In the genomic region with DNA sequence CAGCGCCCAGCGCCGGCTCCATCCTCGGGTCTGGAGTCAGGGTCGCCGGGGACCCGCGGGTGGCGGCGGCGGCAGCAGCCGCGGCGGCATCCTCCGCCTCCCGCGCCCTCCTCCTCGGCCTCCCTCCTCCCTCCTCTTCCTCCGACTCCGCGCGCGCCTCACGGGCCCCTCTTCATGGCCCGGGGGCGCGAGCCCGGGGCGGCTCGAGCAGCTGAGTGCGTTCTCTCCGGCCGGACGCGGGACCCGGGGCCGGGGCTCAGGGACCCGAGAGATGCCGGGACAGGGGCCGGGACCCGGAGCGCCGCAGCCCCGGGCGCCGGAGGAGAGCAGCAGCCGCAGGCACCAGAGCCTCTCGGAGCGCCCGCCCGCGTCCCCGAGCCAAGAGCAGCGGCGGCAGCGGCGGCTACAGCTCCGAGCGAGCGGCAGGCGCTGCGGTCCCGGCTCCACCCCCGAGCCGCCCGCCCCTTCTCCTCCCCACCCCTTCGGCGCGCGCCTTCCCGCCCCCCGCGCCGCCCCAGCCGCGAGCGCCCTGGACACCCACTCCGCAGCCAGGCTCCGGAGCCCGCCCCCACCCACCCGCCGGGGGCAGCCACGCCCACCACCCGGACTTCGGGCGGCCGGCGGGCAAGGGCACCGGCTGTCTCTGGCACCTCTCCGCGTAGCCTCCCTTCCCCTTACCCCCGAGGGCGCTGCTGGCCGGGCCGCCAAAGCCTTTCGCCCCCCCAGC, we compare ENCODE assay signal across 9 cellular contexts. TPM values are rescaled to one million over a fixed set of nuclear protein-coding genes. Genes with fewer than 3 reads are reported as not detected.
A peak's percentile ranks its signal among the peaks of the same experiment; 100 is the strongest.
DNase-seq lines count a peak whose midpoint lies in the region; ATAC-seq and TF ChIP-seq lines count a peak whose summit lies in the region.
"Had no signal": no experiment of that assay in that cellular context is flagged by ENCODE, and none has a peak within 500 bp of the region (broad histone marks: within the 10 kb centered on the region; RNA-seq: fewer than 3 reads in every experiment).

A gene with protein sequence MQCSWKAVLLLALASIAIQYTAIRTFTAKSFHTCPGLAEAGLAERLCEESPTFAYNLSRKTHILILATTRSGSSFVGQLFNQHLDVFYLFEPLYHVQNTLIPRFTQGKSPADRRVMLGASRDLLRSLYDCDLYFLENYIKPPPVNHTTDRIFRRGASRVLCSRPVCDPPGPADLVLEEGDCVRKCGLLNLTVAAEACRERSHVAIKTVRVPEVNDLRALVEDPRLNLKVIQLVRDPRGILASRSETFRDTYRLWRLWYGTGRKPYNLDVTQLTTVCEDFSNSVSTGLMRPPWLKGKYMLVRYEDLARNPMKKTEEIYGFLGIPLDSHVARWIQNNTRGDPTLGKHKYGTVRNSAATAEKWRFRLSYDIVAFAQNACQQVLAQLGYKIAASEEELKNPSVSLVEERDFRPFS (minus strand): TSS at position 417 of the 727 bp plus-strand sequence. CDS start 14,699 bp downstream, outside the sequence.

- H3K27me3 ChIP-seq in duodenal mucosa (ENCODE audit: control insufficient read depth in 1 of 2, insufficient read depth in 2 of 2, low read length in 2 of 2) (peaks cover 49 to 55% of the 10 kb centered on the region in 2 donors), stomach (peaks cover 0 to 71% (median 59%) of the 10 kb centered on the region in 3 donors)

- H3K4me1 Mint-ChIP-seq in activated CD4-positive, alpha-beta T cell treated with anti-CD3 and anti-CD28 coated beads, Interleukin-2, amount 10 ng/mL, durations not matched to agents 24 days and 14 days, result peaks cover 4% of the 10 kb centered on the region

- H3K36me3 Mint-ChIP-seq in activated CD4-positive, alpha-beta T cell treated with anti-CD3 and anti-CD28 coated beads, Interleukin-2, amount 10 ng/mL, durations not matched to agents 24 days and 14 days (ENCODE audit: low read depth), result no peaks in the 10 kb centered on the region
- H3K36me3 Mint-ChIP-seq: activated naive CD4-positive, alpha-beta T cell treated with anti-CD3 and anti-CD28 coated beads, Interleukin-2, amount 50 U/mL, for 72 hours had no signal

- H3K9me3 ChIP-seq in duodenal mucosa (ENCODE audit: control insufficient read depth in 1 of 2, low read length in 2 of 2) (no peaks in the 10 kb centered on the region), stomach (no peaks in the 10 kb centered on the region)

- peak within 1 kb of the TSS; percentile 35 to 58 for H3K4me3 ChIP-seq in duodenal mucosa (ENCODE audit: low read depth in 1 of 2, low read length in 2 of 2)
- H3K4me3 ChIP-seq in lower leg skin (ENCODE audit: low read depth, poor library complexity, severe bottlenecking), result peak within 1 kb of the TSS; percentile 32
- peak within 1 kb of the TSS; percentile 63 to 74 (median 67) for H3K4me3 ChIP-seq in stomach

- H3K36me3 ChIP-seq in duodenal mucosa (ENCODE audit: control insufficient read depth in 1 of 2, insufficient read depth in 2 of 2, low read length in 2 of 2), result no peaks in the 10 kb centered on the region
- no peaks in the 10 kb centered on the region for H3K36me3 ChIP-seq in stomach

- no peaks in the 10 kb centered on the region for H3K9me3 Mint-ChIP-seq in activated CD4-positive, alpha-beta T cell treated with anti-CD3 and anti-CD28 coated beads, Interleukin-2, amount 10 ng/mL, durations not matched to agents 24 days and 14 days
- H3K9me3 Mint-ChIP-seq: activated naive CD4-positive, alpha-beta T cell treated with anti-CD3 and anti-CD28 coated beads, Interleukin-2, amount 50 U/mL, for 72 hours had no signal

- no peak within 1 kb of the TSS for H3K27ac ChIP-seq in duodenal mucosa (ENCODE audit: low read depth, low read length)
- peak within 1 kb of the TSS in 3 of 5 donors; percentile 39 to 68 (median 44) for H3K27ac ChIP-seq in stomach

- TF ChIP-seq POLR2A in lower leg skin (IDR thresholded peaks at IDR 0.05), result no peak
- no peak for TF ChIP-seq POLR2A in stomach (IDR thresholded peaks at IDR 0.05)

- DNase-seq in activated CD4-positive, alpha-beta T cell treated with anti-CD3 and anti-CD28 coated beads, Interleukin-2, amount 10 ng/mL, durations not matched to agents 24 days and 14 days, result peak; percentile 66
- no peak for DNase-seq in activated CD4-positive, alpha-beta T cell treated with anti-CD3 and anti-CD28 coated beads, Interleukin-2, amount 50 U/mL, for 1 hour
- DNase-seq in RPMI7951 (ENCODE audit: low read depth) (peak; percentile 27), lower leg skin (ENCODE audit: low spot score in 2 of 2) (no peak), stomach (peak; percentile 67)

- intact Hi-C loops in activated CD4-positive, alpha-beta T cell treated with anti-CD3 and anti-CD28 coated beads, Interleukin-2, amount 10 ng/mL, durations not matched to agents 24 days and 14 days (cut with micrococcal nuclease), result no loop called here
- intact Hi-C loops in lower leg skin (cut with DNase I; ENCODE audit: low total_unique reads) (no loop called here), stomach (cut with DNase I; ENCODE audit: low total_unique reads) (no loop called here)

- H3K27ac Mint-ChIP-seq in activated CD4-positive, alpha-beta T cell treated with anti-CD3 and anti-CD28 coated beads, Interleukin-2, amount 10 ng/mL, durations not matched to agents 24 days and 14 days, result no peak within 1 kb of the TSS
- H3K27ac Mint-ChIP-seq: activated naive CD4-positive, alpha-beta T cell treated with anti-CD3 and anti-CD28 coated beads, Interleukin-2, amount 50 U/mL, for 72 hours had no signal

- H3K27me3 Mint-ChIP-seq in activated CD4-positive, alpha-beta T cell treated with anti-CD3 and anti-CD28 coated beads, Interleukin-2, amount 10 ng/mL, durations not matched to agents 24 days and 14 days, result peaks cover 67% of the 10 kb centered on the region

- peak within 1 kb of the TSS; percentile 72 for H3K4me3 Mint-ChIP-seq in activated CD4-positive, alpha-beta T cell treated with anti-CD3 and anti-CD28 coated beads, Interleukin-2, amount 10 ng/mL, durations not matched to agents 24 days and 14 days

- TF ChIP-seq CTCF in lower leg skin (IDR thresholded peaks at IDR 0.05) (no peak), stomach (IDR thresholded peaks at IDR 0.05) (no peak)

- peaks cover 0 to 9% of the 10 kb centered on the region in 2 donors for H3K4me1 ChIP-seq in duodenal mucosa (ENCODE audit: control insufficient read depth in 1 of 2, insufficient read depth in 2 of 2, low read length in 2 of 2)
- peaks cover 14 to 39% (median 31%) of the 10 kb centered on the region in 4 donors for H3K4me1 ChIP-seq in stomach

- WGBS in lower leg skin, 2 donors, result 0% methylated on average over 14 to 22 of the region's 96 CpGs
- 0 to 1% (median 1%) methylated on average over 11 to 91 of the region's 96 CpGs for WGBS in stomach, 5 donors

- H3K9ac ChIP-seq in duodenal mucosa (ENCODE audit: low read depth in 1 of 2, low read length in 2 of 2), result no peak within 1 kb of the TSS

- no peak for TF ChIP-seq EP300 in stomach (IDR thresholded peaks at IDR 0.05)

- no peak for ATAC-seq in GM19035 (IDR thresholded peaks at IDR 0.05; ENCODE audit: unreplicated experiment)
- no peak for ATAC-seq in GM18909 (IDR thresholded peaks at IDR 0.05; ENCODE audit: poor library complexity, unreplicated experiment)

RNA-seq across cellular contexts. Expression of the gene that starts here (rescaled TPM):
- total RNA-seq in activated CD4-positive, alpha-beta T cell treated with anti-CD3 and anti-CD28 coated beads, Interleukin-2, amount 10 ng/mL, durations not matched to agents 24 days and 14 days, result 0.28 and 0.36 TPM in 2 replicates
- 0.20 and 0.36 TPM in 2 replicates for total RNA-seq in RPMI7951 (2014; rRNA removed; shearing (Covaris generic))
- total RNA-seq in lower leg skin (1 to 10 TPM in 3 of 4 donors, under 1 TPM in 1; 0.30 to 1.7 (median 1.4) TPM), stomach (1 to 10 TPM in 2 of 5 donors, under 1 TPM in 1, not detected in 2; 0.37 to 4.9 (median 1.7) TPM)
- polyA plus RNA-seq in stomach, result 1 to 10 TPM in 2 of 3 donors, under 1 TPM in 1; 0.65 to 2.4 (median 1.7) TPM

Comparison
In these comparisons a context has a peak if more than half of its experiments do, and no peak if none do; other contexts are left out.
1. Peak in DNase-seq in activated CD4-positive, alpha-beta T cell treated with anti-CD3 and anti-CD28 coated beads, Interleukin-2, amount 10 ng/mL, durations not matched to agents 24 days and 14 days; RNA of the gene not detected or under 1 TPM.
2. Peak in DNase-seq in RPMI7951; RNA of the gene not detected or under 1 TPM.